In the genomic region with DNA sequence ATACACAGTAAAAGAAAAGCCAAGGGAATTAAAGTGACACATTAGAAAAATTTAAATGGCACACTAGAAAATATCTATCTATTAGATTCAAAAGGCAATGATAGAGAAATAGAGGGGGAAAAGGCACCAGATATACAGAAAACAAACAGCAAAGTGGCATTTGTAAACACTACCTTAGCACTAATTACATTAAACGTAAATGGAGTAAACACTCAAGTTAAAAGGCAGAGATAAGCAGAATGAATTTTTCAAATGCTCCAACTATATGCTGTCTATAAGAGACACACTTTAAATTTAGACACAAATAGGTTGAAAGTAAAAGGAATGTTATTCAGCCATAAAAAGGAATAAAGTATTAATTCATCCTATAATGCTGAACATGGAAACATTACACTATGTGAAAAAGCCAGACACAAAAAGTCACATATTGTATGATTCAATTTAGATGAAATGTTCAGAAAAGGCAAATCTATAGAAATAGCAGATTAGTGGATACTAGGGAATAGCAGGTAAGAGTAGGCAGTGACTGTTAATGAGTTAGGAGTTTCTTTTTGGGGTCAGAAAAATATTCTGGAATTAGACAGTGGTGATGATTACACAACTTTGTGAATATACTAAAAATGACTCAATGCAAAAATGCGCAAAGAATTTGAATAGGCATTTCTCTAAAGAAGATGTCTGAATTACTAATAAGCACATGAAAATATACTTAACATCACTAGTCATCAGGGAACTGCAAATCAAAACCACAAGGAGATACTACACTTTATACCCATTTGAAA, we compare ENCODE assay signal across 1 cellular context.
TF ChIP-seq lines count a peak whose summit lies in the region.

No MANE protein-coding gene starts in this region.

TF ChIP-seq in H1, 55 proteins besides CTCF, POLR2A, EP300 and RAD21:
- TF ChIP-seq SIRT6 (IDR thresholded peaks at IDR 0.05; ENCODE audit: low read length) = no peak
- 0 out of 2 replicates have a peak, but pooled peaks have one; percentile 14 for TF ChIP-seq KDM1A (IDR thresholded peaks at IDR 0.05; ENCODE audit: borderline replicate concordance, low read length)
